In the genomic region with DNA sequence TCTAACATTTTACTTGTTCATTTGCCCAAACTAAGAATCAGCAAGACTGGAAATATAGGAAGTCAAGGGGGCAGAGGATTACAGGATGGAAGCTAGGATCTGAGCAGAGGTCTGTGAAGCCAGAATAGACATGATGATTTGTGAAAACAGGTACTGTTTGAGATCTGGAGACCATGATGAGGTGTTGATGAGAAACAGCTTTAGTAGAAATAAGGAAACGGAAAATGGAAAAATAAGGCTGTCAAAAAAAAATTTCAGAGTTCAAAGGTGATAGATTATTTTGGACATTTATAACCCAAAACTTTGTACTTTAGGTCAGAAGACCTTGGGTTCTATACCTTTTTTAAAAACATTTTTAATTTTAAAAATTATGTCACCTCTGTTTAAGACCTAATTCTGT, we compare ENCODE assay signal across 2 cellular contexts.
TF ChIP-seq lines count a peak whose summit lies in the region.

No MANE protein-coding gene starts in this region.

TF ChIP-seq in IMR-90, 13 proteins besides CTCF, POLR2A, EP300 and RAD21:
- TF ChIP-seq, protein P1, sequence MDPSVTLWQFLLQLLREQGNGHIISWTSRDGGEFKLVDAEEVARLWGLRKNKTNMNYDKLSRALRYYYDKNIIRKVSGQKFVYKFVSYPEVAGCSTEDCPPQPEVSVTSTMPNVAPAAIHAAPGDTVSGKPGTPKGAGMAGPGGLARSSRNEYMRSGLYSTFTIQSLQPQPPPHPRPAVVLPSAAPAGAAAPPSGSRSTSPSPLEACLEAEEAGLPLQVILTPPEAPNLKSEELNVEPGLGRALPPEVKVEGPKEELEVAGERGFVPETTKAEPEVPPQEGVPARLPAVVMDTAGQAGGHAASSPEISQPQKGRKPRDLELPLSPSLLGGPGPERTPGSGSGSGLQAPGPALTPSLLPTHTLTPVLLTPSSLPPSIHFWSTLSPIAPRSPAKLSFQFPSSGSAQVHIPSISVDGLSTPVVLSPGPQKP (IDR thresholded peaks at IDR 0.05; ENCODE audit: borderline replicate concordance, low read depth, low read length): no peak
- no peak for TF ChIP-seq MXI1 (IDR thresholded peaks at IDR 0.05; ENCODE audit: borderline replicate concordance, low read depth, low read length)
- TF ChIP-seq NFE2L2 (IDR thresholded peaks at IDR 0.05; ENCODE audit: low read depth, low read length): no peak
- TF ChIP-seq, protein P2, sequence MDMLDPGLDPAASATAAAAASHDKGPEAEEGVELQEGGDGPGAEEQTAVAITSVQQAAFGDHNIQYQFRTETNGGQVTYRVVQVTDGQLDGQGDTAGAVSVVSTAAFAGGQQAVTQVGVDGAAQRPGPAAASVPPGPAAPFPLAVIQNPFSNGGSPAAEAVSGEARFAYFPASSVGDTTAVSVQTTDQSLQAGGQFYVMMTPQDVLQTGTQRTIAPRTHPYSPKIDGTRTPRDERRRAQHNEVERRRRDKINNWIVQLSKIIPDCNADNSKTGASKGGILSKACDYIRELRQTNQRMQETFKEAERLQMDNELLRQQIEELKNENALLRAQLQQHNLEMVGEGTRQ (IDR thresholded peaks at IDR 0.05; ENCODE audit: low read depth, low read length): no peak
- TF ChIP-seq RCOR1 (IDR thresholded peaks at IDR 0.05; ENCODE audit: insufficient replicate concordance, low read length): no peak
- TF ChIP-seq MAFK (IDR thresholded peaks at IDR 0.05; ENCODE audit: low read depth, low read length): no peak
- no peak for TF ChIP-seq RFX5 (IDR thresholded peaks at IDR 0.05; ENCODE audit: low read depth, low read length)
- no peak for TF ChIP-seq BHLHE40 (IDR thresholded peaks at IDR 0.05; ENCODE audit: low read depth, low read length)
- TF ChIP-seq CHD1 (IDR thresholded peaks at IDR 0.05; ENCODE audit: low read depth, low read length): no peak
- no peak for TF ChIP-seq CEBPB (IDR thresholded peaks at IDR 0.05; ENCODE audit: low read depth, low read length)
- TF ChIP-seq FOS (IDR thresholded peaks at IDR 0.05; ENCODE audit: low read depth, low read length): no peak
- TF ChIP-seq MAZ (IDR thresholded peaks at IDR 0.05; ENCODE audit: borderline replicate concordance, low read depth, low read length): no peak

TF ChIP-seq in WTC11, 78 proteins besides CTCF, POLR2A, EP300 and RAD21 (continued from another document):
- TF ChIP-seq, protein P3, sequence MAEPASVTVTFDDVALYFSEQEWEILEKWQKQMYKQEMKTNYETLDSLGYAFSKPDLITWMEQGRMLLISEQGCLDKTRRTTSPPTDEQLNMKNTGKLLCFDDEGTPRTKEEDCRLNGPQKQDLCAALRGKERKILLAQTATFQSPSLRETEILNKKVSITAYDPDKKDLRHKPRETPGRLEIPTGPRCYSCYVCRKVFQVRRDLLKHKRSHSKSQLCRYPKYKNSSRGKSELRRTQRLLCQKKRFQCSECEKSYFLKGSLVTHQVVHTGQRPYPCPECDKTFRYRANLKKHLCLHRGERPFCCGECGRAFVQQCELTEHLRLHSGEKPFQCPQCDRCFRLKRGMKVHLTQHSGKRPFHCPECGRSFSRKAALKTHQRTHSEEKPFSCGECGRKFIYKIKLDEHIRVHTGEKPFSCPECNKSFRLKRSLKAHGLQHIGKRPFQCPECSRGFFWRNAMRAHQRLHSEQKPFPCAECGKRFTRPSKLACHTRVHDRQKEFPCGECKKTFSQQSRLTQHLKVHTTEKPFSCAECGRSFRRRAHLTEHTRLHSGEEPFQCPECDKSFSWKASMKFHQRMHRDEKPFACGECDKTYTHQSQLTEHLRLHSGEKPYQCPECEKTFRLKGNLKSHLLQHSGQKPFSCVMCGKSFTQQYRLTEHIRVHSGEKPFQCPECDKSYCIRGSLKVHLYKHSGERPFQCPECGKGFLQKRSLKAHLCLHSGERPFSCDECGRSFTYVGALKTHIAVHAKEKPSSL (CRISPR knock-in tag; conservative IDR thresholded peaks at IDR 0.05): no peak
- no peak for TF ChIP-seq EMX1 (CRISPR knock-in tag; IDR thresholded peaks at IDR 0.05)
- TF ChIP-seq RORB (CRISPR knock-in tag; IDR thresholded peaks at IDR 0.05): no peak
- no peak for TF ChIP-seq JUN (CRISPR knock-in tag; IDR thresholded peaks at IDR 0.05)
- TF ChIP-seq, protein P2 (CRISPR knock-in tag; IDR thresholded peaks at IDR 0.05): no peak
- TF ChIP-seq JAZF1 (CRISPR knock-in tag; IDR thresholded peaks at IDR 0.05): no peak
- no peak for TF ChIP-seq NR2C2 (CRISPR knock-in tag; IDR thresholded peaks at IDR 0.05)
- TF ChIP-seq ZNF232 (CRISPR knock-in tag; IDR thresholded peaks at IDR 0.05): no peak
- TF ChIP-seq, protein P4, sequence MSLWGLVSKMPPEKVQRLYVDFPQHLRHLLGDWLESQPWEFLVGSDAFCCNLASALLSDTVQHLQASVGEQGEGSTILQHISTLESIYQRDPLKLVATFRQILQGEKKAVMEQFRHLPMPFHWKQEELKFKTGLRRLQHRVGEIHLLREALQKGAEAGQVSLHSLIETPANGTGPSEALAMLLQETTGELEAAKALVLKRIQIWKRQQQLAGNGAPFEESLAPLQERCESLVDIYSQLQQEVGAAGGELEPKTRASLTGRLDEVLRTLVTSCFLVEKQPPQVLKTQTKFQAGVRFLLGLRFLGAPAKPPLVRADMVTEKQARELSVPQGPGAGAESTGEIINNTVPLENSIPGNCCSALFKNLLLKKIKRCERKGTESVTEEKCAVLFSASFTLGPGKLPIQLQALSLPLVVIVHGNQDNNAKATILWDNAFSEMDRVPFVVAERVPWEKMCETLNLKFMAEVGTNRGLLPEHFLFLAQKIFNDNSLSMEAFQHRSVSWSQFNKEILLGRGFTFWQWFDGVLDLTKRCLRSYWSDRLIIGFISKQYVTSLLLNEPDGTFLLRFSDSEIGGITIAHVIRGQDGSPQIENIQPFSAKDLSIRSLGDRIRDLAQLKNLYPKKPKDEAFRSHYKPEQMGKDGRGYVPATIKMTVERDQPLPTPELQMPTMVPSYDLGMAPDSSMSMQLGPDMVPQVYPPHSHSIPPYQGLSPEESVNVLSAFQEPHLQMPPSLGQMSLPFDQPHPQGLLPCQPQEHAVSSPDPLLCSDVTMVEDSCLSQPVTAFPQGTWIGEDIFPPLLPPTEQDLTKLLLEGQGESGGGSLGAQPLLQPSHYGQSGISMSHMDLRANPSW (CRISPR knock-in tag; conservative IDR thresholded peaks at IDR 0.05; ENCODE audit: low read depth): no peak
- no peak for TF ChIP-seq NR3C1 (CRISPR knock-in tag; conservative IDR thresholded peaks at IDR 0.05; ENCODE audit: low read depth)
- TF ChIP-seq ATF1 (CRISPR knock-in tag; IDR thresholded peaks at IDR 0.05): no peak
